In the genomic region with DNA sequence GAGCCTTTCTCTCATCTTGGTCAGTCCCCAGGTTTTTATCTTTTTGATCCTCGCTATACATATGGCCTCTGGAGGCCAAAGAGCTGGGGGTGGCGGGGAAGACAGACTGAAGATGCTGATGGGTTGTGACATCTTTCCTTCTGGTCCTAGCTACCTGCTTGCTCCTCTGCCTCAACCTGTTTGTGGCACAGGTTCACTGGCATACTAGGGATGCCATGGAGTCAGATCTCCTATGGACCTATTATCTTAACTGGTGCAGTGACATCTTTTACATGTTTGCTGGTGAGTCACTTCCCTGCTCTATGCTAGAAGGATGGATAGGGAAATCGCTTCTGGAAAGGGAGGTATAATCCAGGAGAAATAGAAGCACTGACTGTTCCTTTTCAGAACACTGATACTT, we compare ENCODE assay signal across 9 cellular contexts. TPM values are rescaled to one million over a fixed set of nuclear protein-coding genes. Genes with fewer than 3 reads are reported as not detected.
"Had no signal": no experiment of that assay in that cellular context is flagged by ENCODE, and none has a peak within 500 bp of the region (broad histone marks: within the 10 kb centered on the region; RNA-seq: fewer than 3 reads in every experiment).

No MANE protein-coding gene starts in this region.

- DNase-seq: GDM1, GF-D8 had no signal

- FAIRE-seq: G401.6, GM12878, GM12891, GM12892, GM18507, GM19239 had no signal

- ATAC-seq: GM12878 had no signal

- H3K4me3 ChIP-seq: GM12878 had no signal

RNA-seq across cellular contexts. Expression of a gene that starts 8.8 kb away (rescaled TPM):
- total RNA-seq: G401, GM12878 had no signal
- polyA plus RNA-seq: GM12878 had no signal
